In genomic region chr7:151063212-151063561, GRCh38 we compare ENCODE assay signal across 10 cellular contexts. TPM values are rescaled to one million over a fixed set of nuclear protein-coding genes. Genes with fewer than 3 reads are reported as not detected.
DNase-seq lines count a peak whose midpoint lies in the region; ATAC-seq and TF ChIP-seq lines count a peak whose summit lies in the region.
"Had no signal": no experiment of that assay in that cellular context is flagged by ENCODE, and none has a peak within 500 bp of the region (broad histone marks: within the 10 kb centered on the region; RNA-seq: fewer than 3 reads in every experiment).

No MANE protein-coding gene starts in this region.

- H3K36me3 Mint-ChIP-seq in glutamatergic neuron (ENCODE audit: unreplicated experiment) (no peaks in the 10 kb centered on the region), osteocyte (ENCODE audit: unreplicated experiment) (peaks cover 11% of the 10 kb centered on the region)

- TF ChIP-seq CTCF in glutamatergic neuron (IDR thresholded peaks at IDR 0.05; ENCODE audit: partially characterized antibody, unreplicated experiment) (no peak), osteocyte (IDR thresholded peaks at IDR 0.05) (no peak)

- peak; percentile 82 for DNase-seq in AG20443 (ENCODE audit: low spot score)
- DNase-seq in T1000 (lab: John Stamatoyannopoulos, UW): peak; percentile 29
- no peak for DNase-seq in glutamatergic neuron
- no peak for DNase-seq in osteocyte (ENCODE audit: extremely low spot score, unreplicated experiment)
- no peak for DNase-seq in NOMO-1 (lab: John Stamatoyannopoulos, UW; ENCODE audit: unreplicated experiment in 2 of 2)
- DNase-seq in activated CD4-positive, CD25-positive, alpha-beta regulatory T cell (lab: John Stamatoyannopoulos, UW): no peak
- DNase-seq in GDM1 (lab: John Stamatoyannopoulos, UW): no peak
- DNase-seq: effector CD8-positive, alpha-beta T cell; Kasumi-1 had no signal

- ATAC-seq in HG03442 (IDR thresholded peaks at IDR 0.05; ENCODE audit: unreplicated experiment): no peak

- peaks cover 14% of the 10 kb centered on the region for H3K4me1 Mint-ChIP-seq in glutamatergic neuron (ENCODE audit: low read depth, unreplicated experiment)
- peaks cover 45% of the 10 kb centered on the region for H3K4me1 Mint-ChIP-seq in osteocyte (ENCODE audit: unreplicated experiment)

- H3K4me3 Mint-ChIP-seq in glutamatergic neuron (ENCODE audit: unreplicated experiment): peak overlapping the region; percentile 46
- H3K4me3 Mint-ChIP-seq in osteocyte (ENCODE audit: unreplicated experiment): peak overlapping the region; percentile 40

- H3K27me3 Mint-ChIP-seq in glutamatergic neuron (ENCODE audit: unreplicated experiment): peaks cover 11% of the 10 kb centered on the region
- H3K27me3 Mint-ChIP-seq in osteocyte (ENCODE audit: unreplicated experiment): no peaks in the 10 kb centered on the region

- H3K27ac Mint-ChIP-seq in glutamatergic neuron (ENCODE audit: unreplicated experiment) (no peak overlapping the region), osteocyte (ENCODE audit: unreplicated experiment) (peak overlapping the region; percentile 62)

- H3K9me3 Mint-ChIP-seq in glutamatergic neuron (ENCODE audit: unreplicated experiment) (peaks cover 4% of the 10 kb centered on the region), osteocyte (ENCODE audit: unreplicated experiment) (no peaks in the 10 kb centered on the region)

RNA-seq across cellular contexts. Expression of gene SLC4A2, which starts 3.8 kb away (rescaled TPM):
- total RNA-seq in glutamatergic neuron (ENCODE audit: unreplicated experiment): 99.4 TPM
- total RNA-seq in osteocyte: 289 and 297 TPM in 2 replicates

RNA-seq across cellular contexts. Expression of gene CDK5, which starts 5.5 kb away (rescaled TPM):
- total RNA-seq in glutamatergic neuron (ENCODE audit: unreplicated experiment) (52.9 TPM), osteocyte (18.8 and 23.7 TPM in 2 replicates)

RNA-seq across cellular contexts. Expression of gene ASIC3, which starts 14.9 kb away (rescaled TPM):
- total RNA-seq in glutamatergic neuron (ENCODE audit: unreplicated experiment) (10.8 TPM), osteocyte (3.6 and 5.8 TPM in 2 replicates)

RNA-seq across cellular contexts. Expression of gene FASTK, which starts 17.4 kb away (rescaled TPM):
- 64.7 TPM for total RNA-seq in glutamatergic neuron (ENCODE audit: unreplicated experiment)
- total RNA-seq in osteocyte: 101 and 104 TPM in 2 replicates

RNA-seq across cellular contexts. Expression of gene TMUB1, which starts 20.1 kb away (rescaled TPM):
- total RNA-seq in glutamatergic neuron (ENCODE audit: unreplicated experiment): 45.7 TPM
- total RNA-seq in osteocyte: 26.1 and 30.0 TPM in 2 replicates

Comparison
In these comparisons a context has a peak if more than half of its experiments do, and no peak if none do; other contexts are left out.
1. DNase-seq: peak in AG20443 (single experiment) and T1000 (single experiment); none in glutamatergic neuron (single experiment), osteocyte (single experiment), NOMO-1 (0 of 2), activated CD4-positive, CD25-positive, alpha-beta regulatory T cell (0 of 4) and GDM1 (single experiment).